Comparison of ENCODE assay signal across 7 cellular contexts in the genomic region with DNA sequence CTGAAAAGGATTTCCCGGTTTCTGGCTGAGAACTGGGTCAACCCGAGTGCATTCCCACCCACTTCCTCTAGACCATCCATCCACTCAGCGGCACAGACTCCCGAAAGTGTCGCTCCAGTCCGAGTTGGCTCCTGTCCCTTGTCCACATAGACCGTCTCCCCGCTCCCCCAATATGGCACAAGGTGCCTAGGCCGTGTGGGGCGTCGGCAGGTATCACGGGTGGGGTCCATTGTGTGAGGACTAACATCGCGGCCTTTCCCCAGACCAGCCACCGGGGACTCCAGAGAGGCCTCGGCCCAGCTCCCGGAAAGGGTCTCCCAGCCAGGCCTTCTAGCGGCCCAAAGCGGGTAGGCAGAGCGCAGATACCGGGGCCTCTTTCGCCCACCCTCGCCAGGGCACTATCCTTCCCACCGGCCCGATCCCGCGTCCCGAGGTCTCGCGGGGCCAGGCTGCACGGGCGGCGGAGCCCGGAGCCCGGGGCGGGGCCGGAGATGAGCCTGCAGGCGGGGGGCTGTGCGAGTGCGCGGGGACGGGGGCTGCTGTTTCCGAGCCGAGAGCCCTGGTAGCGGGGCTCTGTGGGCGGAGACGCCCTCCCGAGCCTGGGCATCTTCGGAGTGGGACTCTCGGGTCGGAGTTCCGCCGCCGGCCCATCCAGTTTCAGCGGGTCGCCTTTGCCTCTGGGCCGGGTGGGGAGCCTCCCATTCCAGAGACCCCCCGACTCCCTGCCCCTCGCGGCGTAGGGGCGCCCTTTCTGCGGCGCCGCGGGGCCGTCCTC. TPM values are rescaled to one million over a fixed set of nuclear protein-coding genes. Genes with fewer than 3 reads are reported as not detected.
A peak's percentile ranks its signal among the peaks of the same experiment; 100 is the strongest.
DNase-seq lines count a peak whose midpoint lies in the region; ATAC-seq and TF ChIP-seq lines count a peak whose summit lies in the region.

No MANE protein-coding gene starts in this region.

- peak overlapping the region; percentile 93 to 99 for H3K27ac ChIP-seq in tibial artery

- intact Hi-C loops in activated T-helper 2 cell treated with anti-CD3 and anti-CD28 coated beads, Interferon-gamma antibody, Interleukin-2, Interleukin-4, amounts not matched to agents 10 μg/mL and 5 μg/mL and 100 μg/mL, durations not matched to agents 14 hours and 24 hours and 36 hours (cut with micrococcal nuclease), result no loop called here
- intact Hi-C loops in tibial artery (cut with DNase I; ENCODE audit: low total_unique reads), result no loop called here

- no peaks in the 10 kb centered on the region for H3K27me3 ChIP-seq in NT2/D1 (ENCODE audit: insufficient read depth, insufficient read length)
- no peaks in the 10 kb centered on the region for H3K27me3 ChIP-seq in tibial artery

- peaks cover 9% of the 10 kb centered on the region for H3K4me1 Mint-ChIP-seq in activated T-helper 2 cell treated with anti-CD3 and anti-CD28 coated beads, Interferon-gamma antibody, Interleukin-2, Interleukin-4, amounts not matched to agents 10 μg/mL and 5 μg/mL and 100 μg/mL, durations not matched to agents 14 hours and 24 hours and 36 hours (ENCODE audit: low read depth)
- peaks cover 23 to 46% (median 29%) of the 10 kb centered on the region in 3 donors for H3K4me1 Mint-ChIP-seq in naive B cell

- H3K27me3 Mint-ChIP-seq in activated T-helper 2 cell treated with anti-CD3 and anti-CD28 coated beads, Interferon-gamma antibody, Interleukin-2, Interleukin-4, amounts not matched to agents 10 μg/mL and 5 μg/mL and 100 μg/mL, durations not matched to agents 14 hours and 24 hours and 36 hours (ENCODE audit: low read depth), result peaks cover 46% of the 10 kb centered on the region
- peaks cover 0 to 30% (median 17%) of the 10 kb centered on the region in 3 donors for H3K27me3 Mint-ChIP-seq in naive B cell

- TF ChIP-seq CTCF in GM13976 (IDR thresholded peaks at IDR 0.05; ENCODE audit: borderline replicate concordance, control extremely low read depth, extremely low read depth, insufficient read depth, missing control alignments) (no peak), tibial artery (IDR thresholded peaks at IDR 0.05) (peak; percentile 31 to 46)

- H3K9me3 Mint-ChIP-seq in activated T-helper 2 cell treated with anti-CD3 and anti-CD28 coated beads, Interferon-gamma antibody, Interleukin-2, Interleukin-4, amounts not matched to agents 10 μg/mL and 5 μg/mL and 100 μg/mL, durations not matched to agents 14 hours and 24 hours and 36 hours, result no peaks in the 10 kb centered on the region
- H3K9me3 Mint-ChIP-seq in naive B cell, result no peaks in the 10 kb centered on the region

- H3K4me3 ChIP-seq in NT2/D1 (ENCODE audit: insufficient read length, low read depth) (peak overlapping the region; percentile 68), tibial artery (peak overlapping the region; percentile 71 to 82)

- H3K36me3 ChIP-seq in NT2/D1 (ENCODE audit: insufficient read depth, insufficient read length, low read length), result no peaks in the 10 kb centered on the region
- H3K36me3 ChIP-seq in tibial artery, result no peaks in the 10 kb centered on the region

- H3K4me1 ChIP-seq in NT2/D1 (ENCODE audit: insufficient read depth, insufficient read length) (no peaks in the 10 kb centered on the region), tibial artery (peaks cover 0 to 16% (median 7%) of the 10 kb centered on the region in 4 donors)

- H3K4me3 Mint-ChIP-seq in activated T-helper 2 cell treated with anti-CD3 and anti-CD28 coated beads, Interferon-gamma antibody, Interleukin-2, Interleukin-4, amounts not matched to agents 10 μg/mL and 5 μg/mL and 100 μg/mL, durations not matched to agents 14 hours and 24 hours and 36 hours (ENCODE audit: low read depth), result peak overlapping the region; percentile 6
- H3K4me3 Mint-ChIP-seq in naive B cell, result peak overlapping the region; percentile 81 to 94 (median 86)

- DNase-seq in GM13976 (ENCODE audit: low spot score), result peak; percentile 83
- no peak for DNase-seq in NT2/D1 (ENCODE audit: low read depth, low spot score)
- DNase-seq in activated T-helper 2 cell treated with anti-CD3 and anti-CD28 coated beads, Interferon-gamma antibody, Interleukin-2, Interleukin-4, amounts not matched to agents 10 μg/mL and 5 μg/mL and 100 μg/mL, durations not matched to agents 14 hours and 24 hours and 36 hours (ENCODE audit: low spot score), result no peak
- peak; percentile 62 for DNase-seq in fibroblast of gingiva (ENCODE audit: low read depth)
- peak; percentile 40 for DNase-seq in naive B cell
- peak; percentile 59 to 85 for DNase-seq in tibial artery

- no peaks in the 10 kb centered on the region for H3K36me3 Mint-ChIP-seq in activated T-helper 2 cell treated with anti-CD3 and anti-CD28 coated beads, Interferon-gamma antibody, Interleukin-2, Interleukin-4, amounts not matched to agents 10 μg/mL and 5 μg/mL and 100 μg/mL, durations not matched to agents 14 hours and 24 hours and 36 hours (ENCODE audit: low read depth)
- H3K36me3 Mint-ChIP-seq in naive B cell, result no peaks in the 10 kb centered on the region

- H3K9me3 ChIP-seq in NT2/D1 (ENCODE audit: insufficient read depth, low read length) (no peaks in the 10 kb centered on the region), tibial artery (no peaks in the 10 kb centered on the region)

- in situ Hi-C loops in GM13976 (cut with MboI; ENCODE audit: low sequenced_read_pairs, unreplicated experiment), result no loop called here

- H3K9ac ChIP-seq in NT2/D1 (ENCODE audit: insufficient read length, low read depth), result peak overlapping the region; percentile 80

- H3K27ac Mint-ChIP-seq in activated T-helper 2 cell treated with anti-CD3 and anti-CD28 coated beads, Interferon-gamma antibody, Interleukin-2, Interleukin-4, amounts not matched to agents 10 μg/mL and 5 μg/mL and 100 μg/mL, durations not matched to agents 14 hours and 24 hours and 36 hours, result no peak overlapping the region
- peak overlapping the region in 4 of 6 donors; percentile 38 to 89 (median 78) for H3K27ac Mint-ChIP-seq in naive B cell

- ATAC-seq in HG03520 (IDR thresholded peaks at IDR 0.05; ENCODE audit: unreplicated experiment) (peak; percentile 69), naive B cell (ENCODE audit: low read depth in 2 of 2) (peak; percentile 82)

RNA-seq across cellular contexts. Expression of a gene that starts 21.1 kb away (rescaled TPM):
- 23.8 and 23.9 TPM in 2 replicates for total RNA-seq in activated T-helper 2 cell treated with anti-CD3 and anti-CD28 coated beads, Interferon-gamma antibody, Interleukin-2, Interleukin-4, amounts not matched to agents 10 μg/mL and 5 μg/mL and 100 μg/mL, durations not matched to agents 14 hours and 24 hours and 36 hours
- 1 to 10 TPM in 2 of 6 donors, under 1 TPM in 3, not detected in 1; 0.40 to 1.4 (median 0.85) TPM for polyA plus RNA-seq in naive B cell (ENCODE audit: low read depth in 6 of 6)

RNA-seq across cellular contexts. Expression of a gene that starts 57.4 kb away (rescaled TPM):
- total RNA-seq in activated T-helper 2 cell treated with anti-CD3 and anti-CD28 coated beads, Interferon-gamma antibody, Interleukin-2, Interleukin-4, amounts not matched to agents 10 μg/mL and 5 μg/mL and 100 μg/mL, durations not matched to agents 14 hours and 24 hours and 36 hours, result 11.0 and 14.9 TPM in 2 replicates
- 1 to 10 TPM in 4 of 6 donors, under 1 TPM in 1, not detected in 1; 0.62 to 8.2 (median 2.2) TPM for polyA plus RNA-seq in naive B cell (ENCODE audit: low read depth in 6 of 6)

Comparison
In these comparisons a context has a peak if more than half of its experiments do, and no peak if none do; other contexts are left out.
1. DNase-seq: peak in GM13976 (single experiment), fibroblast of gingiva (single experiment), naive B cell (single experiment) and tibial artery (2 of 2); none in NT2/D1 (single experiment) and activated T-helper 2 cell treated with anti-CD3 and anti-CD28 coated beads, Interferon-gamma antibody, Interleukin-2, Interleukin-4, amounts not matched to agents 10 μg/mL and 5 μg/mL and 100 μg/mL, durations not matched to agents 14 hours and 24 hours and 36 hours (single experiment).